In genomic region chr2:139730197-139730596, GRCh38 we compare ENCODE assay signal across 1 cellular context.
TF ChIP-seq lines count a peak whose summit lies in the region.

No MANE protein-coding gene starts in this region.

TF ChIP-seq in GM23338, 12 proteins besides CTCF, POLR2A, EP300 and RAD21 (continued from another document):
- TF ChIP-seq ZNF462 (CRISPR knock-in tag; IDR thresholded peaks at IDR 0.05), result no peak
- no peak for TF ChIP-seq EZH2phosphoT487 (IDR thresholded peaks at IDR 0.05; ENCODE audit: unreplicated experiment)
- no peak for TF ChIP-seq EZH2 (IDR thresholded peaks at IDR 0.05; ENCODE audit: low read depth, unreplicated experiment)
- TF ChIP-seq STAT1 (IDR thresholded peaks at IDR 0.05; ENCODE audit: unreplicated experiment), result no peak
- TF ChIP-seq JUNB (IDR thresholded peaks at IDR 0.05; ENCODE audit: unreplicated experiment), result no peak
- TF ChIP-seq ZNF331 (CRISPR knock-in tag; IDR thresholded peaks at IDR 0.05; ENCODE audit: low read depth), result no peak
- no peak for TF ChIP-seq POLR2AphosphoS5 (IDR thresholded peaks at IDR 0.05; ENCODE audit: low read depth)
- TF ChIP-seq ZNF114 (CRISPR knock-in tag; IDR thresholded peaks at IDR 0.05), result no peak
- no peak for TF ChIP-seq NANOG (IDR thresholded peaks at IDR 0.05; ENCODE audit: borderline replicate concordance)
- no peak for TF ChIP-seq CREB1 (CRISPR knock-in tag; IDR thresholded peaks at IDR 0.05; ENCODE audit: low read depth)
- no peak for TF ChIP-seq ETS1 (IDR thresholded peaks at IDR 0.05)
